1 cellular context compared by ENCODE assay signal in genomic region chr17:17056167-17056562, GRCh38.
TF ChIP-seq lines count a peak whose summit lies in the region.

No MANE protein-coding gene starts in this region.

TF ChIP-seq in WTC11, 78 proteins besides CTCF, POLR2A, EP300 and RAD21 (continued from another document):
- TF ChIP-seq E2F1 (CRISPR knock-in tag; IDR thresholded peaks at IDR 0.05) (no peak), GTF2I (CRISPR knock-in tag; conservative IDR thresholded peaks at IDR 0.05) (no peak)
TF ChIP-seq in WTC11: peak in this region for 0.
